ENCODE assay signal across 1 cellular context in the genomic region with DNA sequence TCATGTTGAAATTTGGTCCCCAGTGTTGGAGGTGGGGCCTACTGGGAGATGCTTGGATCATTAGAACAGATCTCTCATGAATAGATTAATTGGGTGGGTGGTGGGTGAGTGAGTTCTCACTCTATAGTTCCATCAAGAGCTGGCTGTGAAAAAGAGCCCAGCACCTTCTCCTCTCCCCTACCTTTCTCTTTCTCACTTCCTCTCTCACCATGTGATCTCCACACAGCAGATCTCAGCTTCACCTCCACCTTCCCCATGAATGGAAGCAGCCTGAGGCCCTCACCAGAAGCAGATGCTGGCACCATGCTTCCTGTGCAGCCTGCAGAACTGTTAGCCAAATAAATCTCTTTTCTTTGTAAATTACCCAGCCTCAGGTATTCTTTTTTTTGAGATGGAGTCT.
TF ChIP-seq lines count a peak whose summit lies in the region.

No MANE protein-coding gene starts in this region.

TF ChIP-seq in HepG2, 621 proteins besides CTCF, POLR2A, EP300 and RAD21:
- TF ChIP-seq ZKSCAN5 (CRISPR knock-in tag; IDR thresholded peaks at IDR 0.05) (0 out of 2 replicates have a peak, but pooled peaks have one; percentile 21), ZFAT (CRISPR knock-in tag; conservative IDR thresholded peaks at IDR 0.05) (no peak), AKNA (CRISPR knock-in tag; IDR thresholded peaks at IDR 0.05; ENCODE audit: borderline replicate concordance) (no peak)
